In genomic region chr6:139016337-139017213, GRCh38 we compare ENCODE assay signal across 9 cellular contexts. TPM values are rescaled to one million over a fixed set of nuclear protein-coding genes. Genes with fewer than 3 reads are reported as not detected.
A peak's percentile ranks its signal among the peaks of the same experiment; 100 is the strongest.
DNase-seq lines count a peak whose midpoint lies in the region; ATAC-seq and TF ChIP-seq lines count a peak whose summit lies in the region.
"Had no signal": no experiment of that assay in that cellular context is flagged by ENCODE, and none has a peak within 500 bp of the region (broad histone marks: within the 10 kb centered on the region; RNA-seq: fewer than 3 reads in every experiment).

No MANE protein-coding gene starts in this region.

- H3K9me3 ChIP-seq in SJCRH30 (replicated peaks): no peaks in the 10 kb centered on the region
- H3K9me3 ChIP-seq in CD8-positive, alpha-beta T cell (ENCODE audit: low read length): no peaks in the 10 kb centered on the region
- H3K9me3 ChIP-seq: adrenal gland had no signal

- H3K36me3 Mint-ChIP-seq in CD8-positive, alpha-beta T cell: no peaks in the 10 kb centered on the region

- H3K27ac ChIP-seq in SJCRH30: no peak overlapping the region
- H3K27ac ChIP-seq in CD8-positive, alpha-beta T cell (ENCODE audit: low read depth, low read length): no peak overlapping the region
- H3K27ac ChIP-seq: adrenal gland had no signal

- no peak overlapping the region for H3K4me3 Mint-ChIP-seq in CD8-positive, alpha-beta T cell

- no peaks in the 10 kb centered on the region for H3K27me3 Mint-ChIP-seq in CD8-positive, alpha-beta T cell (ENCODE audit: low read depth)

- intact Hi-C loops in CD8-positive, alpha-beta T cell (cut with DNase I, micrococcal nuclease): no loop called here

- no peak overlapping the region for H3K27ac Mint-ChIP-seq in CD8-positive, alpha-beta T cell

- TF ChIP-seq CTCF in omental fat pad (IDR thresholded peaks at IDR 0.05): no peak
- no peak for TF ChIP-seq CTCF in CD8-positive, alpha-beta T cell (IDR thresholded peaks at IDR 0.05)

- no peaks in the 10 kb centered on the region for H3K4me1 Mint-ChIP-seq in CD8-positive, alpha-beta T cell (ENCODE audit: low read depth)

- H3K36me3 ChIP-seq in SJCRH30: no peaks in the 10 kb centered on the region
- no peaks in the 10 kb centered on the region for H3K36me3 ChIP-seq in CD8-positive, alpha-beta T cell (ENCODE audit: insufficient read depth, low read length)
- H3K36me3 ChIP-seq: adrenal gland had no signal

- H3K4me1 ChIP-seq in SJCRH30: no peaks in the 10 kb centered on the region
- H3K4me1 ChIP-seq in CD8-positive, alpha-beta T cell (ENCODE audit: insufficient read depth, low read length): no peaks in the 10 kb centered on the region

- H3K9me3 Mint-ChIP-seq in CD8-positive, alpha-beta T cell: no peaks in the 10 kb centered on the region

- DNase-seq in SJCRH30 (peak; percentile 22 to 43), omental fat pad (ENCODE audit: low spot score) (no peak), NK-92 (lab: John Stamatoyannopoulos, UW; ENCODE audit: unreplicated experiment) (no peak)
- DNase-seq in activated effector memory CD4-positive, alpha-beta T cell treated with anti-CD3 and anti-CD28 coated beads, Interleukin-2, amount 50 U/mL, for 16 hours: no peak
- no peak for DNase-seq in CD8-positive, alpha-beta T cell
- DNase-seq: adrenal gland had no signal

- peak; percentile 58 for ATAC-seq in GM19025 (IDR thresholded peaks at IDR 0.05; ENCODE audit: low read depth, unreplicated experiment)
- ATAC-seq in HG02884 (IDR thresholded peaks at IDR 0.05; ENCODE audit: unreplicated experiment): peak; percentile 99
- peak; percentile 56 for ATAC-seq in omental fat pad (ENCODE audit: low FRiP score)
- ATAC-seq in CD8-positive, alpha-beta T cell: no peak
- ATAC-seq in SK-N-SH treated with all-trans-retinoic acid at 6 μM for 48 hours: no peak

- CTCF ChIA-PET in CD8-positive, alpha-beta T cell (lab: Charles Lee): no interaction called here

- H3K27me3 ChIP-seq in SJCRH30: no peaks in the 10 kb centered on the region
- H3K27me3 ChIP-seq in CD8-positive, alpha-beta T cell (ENCODE audit: insufficient read depth, low read length): no peaks in the 10 kb centered on the region

- POLR2A ChIA-PET in CD8-positive, alpha-beta T cell (lab: Charles Lee): interaction anchor here (0.6 kb wide), 1 partner anchor 29 kb away, joined by 3 read pairs; no protein-coding TSS in a partner anchor

- H3K4me3 ChIP-seq in SJCRH30: no peak overlapping the region
- no peak overlapping the region for H3K4me3 ChIP-seq in CD8-positive, alpha-beta T cell (ENCODE audit: low read depth, low read length)
- H3K4me3 ChIP-seq: adrenal gland had no signal

TF ChIP-seq in SK-N-SH treated with all-trans-retinoic acid at 6 μM for 48 hours, 23 proteins besides CTCF, POLR2A, EP300 and RAD21:
- TF ChIP-seq ZNF70 (CRISPR knock-in tag; IDR thresholded peaks at IDR 0.05) (no peak), ZC3H10 (CRISPR knock-in tag; IDR thresholded peaks at IDR 0.05) (no peak), TCF4 (CRISPR knock-in tag; IDR thresholded peaks at IDR 0.05; ENCODE audit: borderline replicate concordance) (no peak), BACH2 (CRISPR knock-in tag; IDR thresholded peaks at IDR 0.05; ENCODE audit: borderline replicate concordance) (no peak), TSHZ2 (CRISPR knock-in tag; IDR thresholded peaks at IDR 0.05) (no peak), ZNF565 (CRISPR knock-in tag; conservative IDR thresholded peaks at IDR 0.05; ENCODE audit: low read depth) (no peak), CSRNP3 (CRISPR knock-in tag; IDR thresholded peaks at IDR 0.05) (no peak), POU6F1 (CRISPR knock-in tag; IDR thresholded peaks at IDR 0.05; ENCODE audit: borderline replicate concordance, low read depth) (no peak), ISL1 (CRISPR knock-in tag; IDR thresholded peaks at IDR 0.05) (no peak), ZNF8 (CRISPR knock-in tag; IDR thresholded peaks at IDR 0.05) (no peak), ARNTL (CRISPR knock-in tag; IDR thresholded peaks at IDR 0.05; ENCODE audit: borderline replicate concordance, low read depth) (no peak), CSDC2 (CRISPR knock-in tag; IDR thresholded peaks at IDR 0.05) (no peak)

RNA-seq across cellular contexts. Expression of gene ABRACL, which starts 12.0 kb away (rescaled TPM):
- 55.0 and 56.2 TPM in 2 replicates for total RNA-seq in SJCRH30 (2014; rRNA removed; shearing (Covaris generic))
- total RNA-seq in omental fat pad: 10 to 100 TPM in 3 of 4 donors, 1 to 10 TPM in 1; 6.1 to 20.8 (median 17.3) TPM
- total RNA-seq in CD8-positive, alpha-beta T cell: 10 to 100 TPM; 30.4 to 30.5 TPM

RNA-seq across cellular contexts. Expression of gene REPS1, which starts 28.5 kb away (rescaled TPM):
- 65.7 and 66.7 TPM in 2 replicates for total RNA-seq in SJCRH30 (2014; rRNA removed; shearing (Covaris generic))
- total RNA-seq in omental fat pad: 10 to 100 TPM; 25.2 to 46.0 (median 35.9) TPM
- 10 to 100 TPM; 50.4 to 60.3 TPM for total RNA-seq in CD8-positive, alpha-beta T cell

Comparison
In these comparisons a context has a peak if more than half of its experiments do, and no peak if none do; other contexts are left out.
1. ATAC-seq: peak in GM19025 (single experiment), HG02884 (single experiment) and omental fat pad (single experiment); none in CD8-positive, alpha-beta T cell (single experiment) and SK-N-SH treated with all-trans-retinoic acid at 6 μM for 48 hours (single experiment).
2. DNase-seq: peak in SJCRH30 (2 of 2); none in omental fat pad (single experiment), activated effector memory CD4-positive, alpha-beta T cell treated with anti-CD3 and anti-CD28 coated beads, Interleukin-2, amount 50 U/mL, for 16 hours (single experiment), CD8-positive, alpha-beta T cell (0 of 7) and NK-92 (single experiment).